Comparison of ENCODE assay signal across 17 cellular contexts in genomic region chr20:4936851-4937412, GRCh38.
DNase-seq lines count a peak whose midpoint lies in the region; ATAC-seq, FAIRE-seq and TF ChIP-seq lines count a peak whose summit lies in the region.
"Had no signal": no experiment of that assay in that cellular context is flagged by ENCODE, and none has a peak within 500 bp of the region (broad histone marks: within the 10 kb centered on the region; RNA-seq: fewer than 3 reads in every experiment).

No MANE protein-coding gene starts in this region.

- TF ChIP-seq POLR2A in adrenal gland (IDR thresholded peaks at IDR 0.05) (peak in 1 of 2 donors; percentile 58), HepG2 (IDR thresholded peaks at IDR 0.05; ENCODE audit: insufficient read depth in 1 of 2, low read depth in 2 of 2, low read length in 2 of 2) (peak in 1 of 2 experiments; percentile 34; a peak in 2 of 4 replicates)

- no peak for DNase-seq in activated naive CD8-positive, alpha-beta T cell treated with anti-CD3 and anti-CD28 coated beads, Interleukin-2, amount 50 U/mL, for 24 hours
- peak; percentile 67 to 89 (median 82) for DNase-seq in adrenal gland
- peak; percentile 91 for DNase-seq in HepG2 (ENCODE audit: low spot score)
- DNase-seq in glutamatergic neuron: no peak
- DNase-seq in DMS53 (lab: John Stamatoyannopoulos, UW): no peak
- no peak for DNase-seq in epidermal melanocyte (ENCODE audit: insufficient read length, low spot score)
- DNase-seq: DMS79, HFFc6, NCI-H1436 treated with DMSO at 0.1 percent for 48 hours, NCI-H2107, PC-9 had no signal

- H3K9me3 Mint-ChIP-seq in activated naive CD8-positive, alpha-beta T cell (ENCODE audit: low read depth): no peaks in the 10 kb centered on the region
- no peaks in the 10 kb centered on the region for H3K9me3 Mint-ChIP-seq in activated naive CD8-positive, alpha-beta T cell treated with anti-CD3 and anti-CD28 coated beads, Interleukin-2, amount 50 U/mL, for 24 hours
- H3K9me3 Mint-ChIP-seq in glutamatergic neuron (ENCODE audit: unreplicated experiment): no peaks in the 10 kb centered on the region
- H3K9me3 Mint-ChIP-seq: HFFc6 had no signal

- no TSS peak for BruUV-seq in HepG2 (replicated peaks; lab: Mats Ljungman, UMichigan)

- no peak overlapping the region for H2AFZ ChIP-seq in HepG2 (ENCODE audit: low read length)
- H2AFZ ChIP-seq: PC-9 had no signal

- peak overlapping the region; percentile 34 for H3K27ac Mint-ChIP-seq in activated naive CD8-positive, alpha-beta T cell
- H3K27ac Mint-ChIP-seq in activated naive CD8-positive, alpha-beta T cell treated with anti-CD3 and anti-CD28 coated beads, Interleukin-2, amount 50 U/mL, for 24 hours: no peak overlapping the region
- no peak overlapping the region for H3K27ac Mint-ChIP-seq in glutamatergic neuron (ENCODE audit: unreplicated experiment)
- H3K27ac Mint-ChIP-seq: HFFc6 had no signal

- H3K36me3 Mint-ChIP-seq in activated naive CD8-positive, alpha-beta T cell: peaks cover 8% of the 10 kb centered on the region
- peaks cover 12% of the 10 kb centered on the region for H3K36me3 Mint-ChIP-seq in activated naive CD8-positive, alpha-beta T cell treated with anti-CD3 and anti-CD28 coated beads, Interleukin-2, amount 50 U/mL, for 24 hours (ENCODE audit: low read depth)
- H3K36me3 Mint-ChIP-seq in glutamatergic neuron (ENCODE audit: unreplicated experiment): no peaks in the 10 kb centered on the region

- H3K9ac ChIP-seq in HepG2 (ENCODE audit: insufficient read depth, low read depth, low read length): peak overlapping the region; percentile 53
- H3K9ac ChIP-seq: BLaER1 treated with 17β-estradiol and CSF1 and Interleukin-3, amounts not matched to agents 10 nM and 100 nM; KMS-11 had no signal

- in situ Hi-C loops in HepG2 (cut with HindIII; ENCODE audit: extremely low pct_ligation_motif_present, low pct_unique_long_range_greater_than_20kb): no loop called here

- TF ChIP-seq CTCF in adrenal gland (IDR thresholded peaks at IDR 0.05): no peak
- no peak for TF ChIP-seq CTCF in HepG2 (CRISPR knock-in tag; IDR thresholded peaks at IDR 0.05)
- TF ChIP-seq CTCF in glutamatergic neuron (IDR thresholded peaks at IDR 0.05; ENCODE audit: partially characterized antibody, unreplicated experiment): no peak

- H3K9me3 ChIP-seq in adrenal gland (replicated peaks in 1 of 3) (no peaks in the 10 kb centered on the region), HepG2 (ENCODE audit: low read length) (no peaks in the 10 kb centered on the region)
- H3K9me3 ChIP-seq: BLaER1 treated with 17β-estradiol and CSF1 and Interleukin-3, amounts not matched to agents 10 nM and 100 nM had no signal

- peaks cover 15% of the 10 kb centered on the region for H4K20me1 ChIP-seq in HepG2 (ENCODE audit: insufficient read depth, low read length)

- H3K4me1 ChIP-seq in adrenal gland (replicated peaks in 1 of 2): peaks cover 15 to 50% of the 10 kb centered on the region in 2 donors
- H3K4me1 ChIP-seq in HepG2 (ENCODE audit: insufficient read depth, low read length): peaks cover 31% of the 10 kb centered on the region

- CTCF ChIA-PET in HepG2 (lab: Yijun Ruan, JAX; ENCODE audit: low intra/inter-chr PET ratio, low total read pairs): no interaction called here

- intact Hi-C loops in adrenal gland (cut with DNase I) (loop anchor here in 1 of 2 donors (10.0 kb wide), 1 partner anchor 62 kb away; no protein-coding TSS in a partner anchor), HepG2 (cut with micrococcal nuclease; ENCODE audit: unreplicated experiment) (no loop called here)

- no peak for ATAC-seq in activated naive CD8-positive, alpha-beta T cell treated with anti-CD3 and anti-CD28 coated beads, Interleukin-2, amount 50 U/mL, for 24 hours
- ATAC-seq in HepG2: peak; percentile 90
- no peak for ATAC-seq in HG03457 (IDR thresholded peaks at IDR 0.05; ENCODE audit: unreplicated experiment)

- POLR2A ChIA-PET in HepG2 (lab: Yijun Ruan, JAX): no interaction called here

- H3K27me3 Mint-ChIP-seq in activated naive CD8-positive, alpha-beta T cell: no peaks in the 10 kb centered on the region
- no peaks in the 10 kb centered on the region for H3K27me3 Mint-ChIP-seq in activated naive CD8-positive, alpha-beta T cell treated with anti-CD3 and anti-CD28 coated beads, Interleukin-2, amount 50 U/mL, for 24 hours
- H3K27me3 Mint-ChIP-seq in glutamatergic neuron (ENCODE audit: unreplicated experiment): no peaks in the 10 kb centered on the region

- peak; percentile 15; the same call in 1 of the 2 replicates for TF ChIP-seq RAD21 in HepG2 (CRISPR knock-in tag; IDR thresholded peaks at IDR 0.05)

- WGBS in adrenal gland, 4 donors: 45 to 54% (median 48%) methylated on average over 12 of the region's 12 CpGs
- 27% methylated on average over 12 of the region's 12 CpGs for WGBS in HepG2 (ENCODE audit: low lambda C conversion rate)

- H3K27me3 ChIP-seq in adrenal gland (no peaks in the 10 kb centered on the region), HepG2 (ENCODE audit: control insufficient read depth in 1 of 2, insufficient read depth in 2 of 2, low read length in 2 of 2) (no peaks in the 10 kb centered on the region)
- H3K27me3 ChIP-seq: BLaER1 treated with 17β-estradiol and CSF1 and Interleukin-3, amounts not matched to agents 10 nM and 100 nM had no signal

- H3K36me3 ChIP-seq in adrenal gland (replicated peaks in 1 of 2) (peaks cover 0 to 6% of the 10 kb centered on the region in 2 donors), HepG2 (replicated peaks in 1 of 2; ENCODE audit: control insufficient read depth in 1 of 2, insufficient read depth in 2 of 2, low read length in 2 of 2) (peaks cover 6 to 12% of the 10 kb centered on the region in 2 experiments; a peak in 4 of 5 replicates)

- no peak overlapping the region for H3K4me3 Mint-ChIP-seq in activated naive CD8-positive, alpha-beta T cell
- no peak overlapping the region for H3K4me3 Mint-ChIP-seq in activated naive CD8-positive, alpha-beta T cell treated with anti-CD3 and anti-CD28 coated beads, Interleukin-2, amount 50 U/mL, for 24 hours
- H3K4me3 Mint-ChIP-seq in glutamatergic neuron (ENCODE audit: unreplicated experiment): no peak overlapping the region
- H3K4me3 Mint-ChIP-seq: HFFc6 had no signal

- H3K4me2 ChIP-seq in HepG2 (ENCODE audit: low read depth, low read length): peak overlapping the region; percentile 69
- H3K4me2 ChIP-seq: BLaER1 treated with 17β-estradiol and CSF1 and Interleukin-3, amounts not matched to agents 10 nM and 100 nM; KMS-11; PC-9 had no signal

- FAIRE-seq in HepG2 (lab: Jason Lieb, UNC): peak; percentile 88
- FAIRE-seq: A204.1, D721Med had no signal

- peak in 1 of 2 experiments; percentile 86; a peak in 2 of 4 replicates for TF ChIP-seq EP300 in HepG2 (IDR thresholded peaks at IDR 0.05; ENCODE audit: low read depth in 2 of 2, low read length in 2 of 2)
- TF ChIP-seq EP300 in HepG2 (CRISPR knock-in tag; IDR thresholded peaks at IDR 0.05; ENCODE audit: borderline replicate concordance): peak; percentile 89; the same call in 1 of the 2 replicates

- H3K4me3 ChIP-seq in adrenal gland (peak overlapping the region in 1 of 4 donors; percentile 13), HepG2 (replicated peaks in 1 of 3; ENCODE audit: insufficient read depth in 1 of 3, low read depth in 2 of 3, low read length in 3 of 3) (peak overlapping the region in 2 of 3 experiments; percentile 2 to 33; a peak in 3 of 6 replicates)
- H3K4me3 ChIP-seq: BLaER1 treated with 17β-estradiol and CSF1 and Interleukin-3, amounts not matched to agents 10 nM and 100 nM; PC-9 had no signal

- peaks cover 17% of the 10 kb centered on the region for H3K79me2 ChIP-seq in HepG2 (ENCODE audit: insufficient read depth, low read length)

- peaks cover 7% of the 10 kb centered on the region for H3K4me1 Mint-ChIP-seq in activated naive CD8-positive, alpha-beta T cell (ENCODE audit: low read depth)
- peaks cover under 1% of the 10 kb centered on the region for H3K4me1 Mint-ChIP-seq in activated naive CD8-positive, alpha-beta T cell treated with anti-CD3 and anti-CD28 coated beads, Interleukin-2, amount 50 U/mL, for 24 hours
- H3K4me1 Mint-ChIP-seq in glutamatergic neuron (ENCODE audit: low read depth, unreplicated experiment): peaks cover 10% of the 10 kb centered on the region

- H3K27ac ChIP-seq in adrenal gland (peak overlapping the region; percentile 71 to 91 (median 82)), HepG2 (ENCODE audit: extremely low read length, insufficient read depth, low read length) (peak overlapping the region; percentile 79)
- H3K27ac ChIP-seq: BLaER1 treated with 17β-estradiol and CSF1 and Interleukin-3, amounts not matched to agents 10 nM and 100 nM; KMS-11; PC-9 had no signal

TF ChIP-seq in HepG2, 621 proteins besides CTCF, POLR2A, EP300 and RAD21 (continues in another document):
- TF ChIP-seq SNAPC4 (CRISPR knock-in tag; IDR thresholded peaks at IDR 0.05) (no peak), ZNF121 (CRISPR knock-in tag; IDR thresholded peaks at IDR 0.05) (peak; percentile 65; the same call in 1 of the 2 replicates)

Comparison
In these comparisons a context has a peak if more than half of its experiments do, and no peak if none do; other contexts are left out.
1. DNase-seq: peak in adrenal gland (7 of 7) and HepG2 (single experiment); none in activated naive CD8-positive, alpha-beta T cell treated with anti-CD3 and anti-CD28 coated beads, Interleukin-2, amount 50 U/mL, for 24 hours (single experiment), glutamatergic neuron (single experiment), DMS53 (single experiment) and epidermal melanocyte (single experiment).